ENCODE assay signal across 3 cellular contexts in the genomic region with DNA sequence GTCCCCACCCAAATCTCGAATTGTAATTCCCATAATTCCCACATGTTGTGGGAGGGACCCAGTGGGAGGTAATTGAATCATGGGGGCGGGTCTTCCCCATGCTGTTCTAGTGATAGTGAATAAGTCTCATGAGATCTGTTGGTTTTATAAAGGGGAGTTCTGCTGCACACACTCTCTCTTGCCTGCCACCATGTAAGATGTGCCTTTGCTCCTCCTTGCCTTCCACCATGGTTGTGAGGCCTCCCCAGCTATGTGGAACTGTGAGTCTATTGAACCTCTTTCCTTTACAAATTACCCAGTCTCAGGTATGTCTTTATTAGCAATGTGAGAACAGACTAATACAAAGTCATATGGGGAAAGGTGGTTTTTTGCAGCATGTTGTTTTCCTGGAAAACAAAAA.
TF ChIP-seq lines count a peak whose summit lies in the region.

No MANE protein-coding gene starts in this region.

TF ChIP-seq in HCT116, 20 proteins besides CTCF, POLR2A, EP300 and RAD21:
- 0 out of 2 replicates have a peak, but pooled peaks have one; percentile 23 for TF ChIP-seq CBX3 (IDR thresholded peaks at IDR 0.05; ENCODE audit: low read depth)

TF ChIP-seq in K562, 482 proteins besides CTCF, POLR2A, EP300 and RAD21:
- peak; percentile 81 for TF ChIP-seq ZNF431 (CRISPR knock-in tag; IDR thresholded peaks at IDR 0.05)

TF ChIP-seq in HepG2, 621 proteins besides CTCF, POLR2A, EP300 and RAD21:
- TF ChIP-seq ZNF430 (CRISPR knock-in tag; IDR thresholded peaks at IDR 0.05) (peak; percentile 90), ZNF431 (CRISPR knock-in tag; IDR thresholded peaks at IDR 0.05; ENCODE audit: borderline replicate concordance, low read depth) (peak; percentile 80; the same call in 1 of the 2 replicates)
TF ChIP-seq in HepG2: peak in this region for 2; not testable (repeated sequence) for 619.
